ENCODE assay signal across 12 cellular contexts in genomic region chr15:36356978-36357582, GRCh38.
DNase-seq lines count a peak whose midpoint lies in the region; ATAC-seq, FAIRE-seq and TF ChIP-seq lines count a peak whose summit lies in the region.
"Had no signal": no experiment of that assay in that cellular context is flagged by ENCODE, and none has a peak within 500 bp of the region (broad histone marks: within the 10 kb centered on the region; RNA-seq: fewer than 3 reads in every experiment).

No MANE protein-coding gene starts in this region.

- CTCF ChIA-PET in HepG2 (lab: Yijun Ruan, JAX; ENCODE audit: low intra/inter-chr PET ratio, low total read pairs) = no interaction called here

- peak overlapping the region; percentile 81 for H3K27ac ChIP-seq in fibroblast of lung (ENCODE audit: insufficient read depth, low read length)
- no peak overlapping the region for H3K27ac ChIP-seq in HepG2 (ENCODE audit: extremely low read length, insufficient read depth, low read length)
- H3K27ac ChIP-seq: SK-N-MC had no signal

- peak overlapping the region; percentile 54 for H2AFZ ChIP-seq in fibroblast of lung (ENCODE audit: low read length)
- H2AFZ ChIP-seq in HepG2 (ENCODE audit: low read length) = no peak overlapping the region

- no peak overlapping the region for H3K27ac Mint-ChIP-seq in stimulated activated effector memory CD8-positive, alpha-beta T cell treated with anti-CD3 and anti-CD28 coated beads, Interleukin-12 subunit alpha, Interleukin-12 subunit beta, amount 100 ng/mL, for 72 hours

- no peaks in the 10 kb centered on the region for H4K20me1 ChIP-seq in fibroblast of lung (ENCODE audit: control insufficient read depth, extremely low read depth, insufficient read depth, low read length)
- H4K20me1 ChIP-seq in HepG2 (ENCODE audit: insufficient read depth, low read length) = no peaks in the 10 kb centered on the region

- H3K9ac ChIP-seq in fibroblast of lung (ENCODE audit: insufficient read depth, low read length) (no peak overlapping the region), HepG2 (ENCODE audit: insufficient read depth, low read depth, low read length) (no peak overlapping the region)

- no peak for FAIRE-seq in HepG2 (lab: Jason Lieb, UNC)
- FAIRE-seq: H1 had no signal

- H3K79me2 ChIP-seq in fibroblast of lung (ENCODE audit: control insufficient read depth, insufficient read depth, low read length) = no peaks in the 10 kb centered on the region
- no peaks in the 10 kb centered on the region for H3K79me2 ChIP-seq in HepG2 (ENCODE audit: insufficient read depth, low read length)

- H3K36me3 Mint-ChIP-seq in stimulated activated effector memory CD8-positive, alpha-beta T cell treated with anti-CD3 and anti-CD28 coated beads, Interleukin-12 subunit alpha, Interleukin-12 subunit beta, amount 100 ng/mL, for 72 hours = no peaks in the 10 kb centered on the region

- in situ Hi-C loops in HepG2 (cut with HindIII; ENCODE audit: extremely low pct_ligation_motif_present, low pct_unique_long_range_greater_than_20kb) = no loop called here

- TF ChIP-seq EP300 in HepG2 (IDR thresholded peaks at IDR 0.05; ENCODE audit: low read depth in 2 of 2, low read length in 2 of 2) = no peak
- TF ChIP-seq EP300 in HepG2 (CRISPR knock-in tag; IDR thresholded peaks at IDR 0.05; ENCODE audit: borderline replicate concordance) = no peak

- peaks cover 4% of the 10 kb centered on the region for H3K9me3 Mint-ChIP-seq in stimulated activated effector memory CD8-positive, alpha-beta T cell treated with anti-CD3 and anti-CD28 coated beads, Interleukin-12 subunit alpha, Interleukin-12 subunit beta, amount 100 ng/mL, for 72 hours

- H3K4me3 ChIP-seq in fibroblast of lung (replicated peaks in 1 of 4; ENCODE audit: control extremely low read depth in 1 of 4, insufficient read depth in 1 of 4, low read depth in 3 of 4, low read length in 4 of 4) = peak overlapping the region in 1 of 4 experiments; percentile 13
- no peak overlapping the region for H3K4me3 ChIP-seq in HepG2 (replicated peaks in 1 of 3; ENCODE audit: insufficient read depth in 1 of 3, low read depth in 2 of 3, low read length in 3 of 3)
- H3K4me3 ChIP-seq: SK-N-MC had no signal

- no peak overlapping the region for H3K4me3 Mint-ChIP-seq in stimulated activated effector memory CD8-positive, alpha-beta T cell treated with anti-CD3 and anti-CD28 coated beads, Interleukin-12 subunit alpha, Interleukin-12 subunit beta, amount 100 ng/mL, for 72 hours

- DNase-seq in Daoy (ENCODE audit: low read depth) (peak; percentile 77), NCI-H69 (lab: John Stamatoyannopoulos, UW) (peak; percentile 92), fibroblast of lung (ENCODE audit: low read depth in 2 of 2) (peak; percentile 90 to 98), sciatic nerve (ENCODE audit: low spot score) (no peak), activated gamma-delta T cell treated with Interleukin-2 at 50 U/mL for 16 hours (no peak), HepG2 (ENCODE audit: low spot score) (no peak)
- DNase-seq in stimulated activated effector memory CD8-positive, alpha-beta T cell treated with anti-CD3 and anti-CD28 coated beads, Interleukin-12 subunit alpha, Interleukin-12 subunit beta, amount 100 ng/mL, for 72 hours (ENCODE audit: low spot score in 2 of 2) = no peak
- DNase-seq in activated CD8-positive, alpha-beta memory T cell treated with anti-CD3 and anti-CD28 coated beads, Interleukin-2, amount 50 U/mL, for 48 hours = no peak
- DNase-seq: hippocampal formation, NCI-H1694 treated with DMSO at 0.1 percent for 48 hours had no signal

- 20% methylated on average over 8 of the region's 8 CpGs for WGBS in HepG2 (ENCODE audit: low lambda C conversion rate)

- no peak for TF ChIP-seq RAD21 in HepG2 (CRISPR knock-in tag; IDR thresholded peaks at IDR 0.05)

- TF ChIP-seq CTCF in fibroblast of lung (conservative IDR thresholded peaks at IDR 0.05 in 1 of 2, IDR thresholded peaks at IDR 0.05 in 1 of 2; ENCODE audit: low read depth in 1 of 2, low read length in 2 of 2) (no peak), HepG2 (CRISPR knock-in tag; IDR thresholded peaks at IDR 0.05) (no peak)

- no peaks in the 10 kb centered on the region for H3K9me3 ChIP-seq in fibroblast of lung (ENCODE audit: control insufficient read depth, insufficient read depth, low read depth, low read length)
- no peaks in the 10 kb centered on the region for H3K9me3 ChIP-seq in HepG2 (ENCODE audit: low read length)

- no peak for TF ChIP-seq POLR2A in HepG2 (IDR thresholded peaks at IDR 0.05; ENCODE audit: insufficient read depth in 1 of 2, low read depth in 2 of 2, low read length in 2 of 2)

- H3K4me1 ChIP-seq in fibroblast of lung (ENCODE audit: control insufficient read depth, extremely low read depth, insufficient read depth, low read length) (peaks cover 22% of the 10 kb centered on the region), HepG2 (ENCODE audit: insufficient read depth, low read length) (no peaks in the 10 kb centered on the region)

- H3K4me2 ChIP-seq in fibroblast of lung (ENCODE audit: extremely low read depth, insufficient read depth, low read length) = peak overlapping the region; percentile 77
- no peak overlapping the region for H3K4me2 ChIP-seq in HepG2 (ENCODE audit: low read depth, low read length)

- no peaks in the 10 kb centered on the region for H3K4me1 Mint-ChIP-seq in stimulated activated effector memory CD8-positive, alpha-beta T cell treated with anti-CD3 and anti-CD28 coated beads, Interleukin-12 subunit alpha, Interleukin-12 subunit beta, amount 100 ng/mL, for 72 hours

- POLR2A ChIA-PET in HepG2 (lab: Yijun Ruan, JAX) = no interaction called here

- H3K27me3 ChIP-seq in fibroblast of lung (ENCODE audit: control insufficient read depth, insufficient read depth, low read length) (no peaks in the 10 kb centered on the region), HepG2 (ENCODE audit: control insufficient read depth in 1 of 2, insufficient read depth in 2 of 2, low read length in 2 of 2) (no peaks in the 10 kb centered on the region)

- H3K36me3 ChIP-seq in fibroblast of lung (ENCODE audit: control insufficient read depth, insufficient read depth, low read length) (no peaks in the 10 kb centered on the region), HepG2 (replicated peaks in 1 of 2; ENCODE audit: control insufficient read depth in 1 of 2, insufficient read depth in 2 of 2, low read length in 2 of 2) (no peaks in the 10 kb centered on the region)

- peak; percentile 81 for ATAC-seq in sciatic nerve
- ATAC-seq in stimulated activated effector memory CD8-positive, alpha-beta T cell treated with anti-CD3 and anti-CD28 coated beads, Interleukin-12 subunit alpha, Interleukin-12 subunit beta, amount 100 ng/mL, for 72 hours = no peak
- no peak for ATAC-seq in HepG2

- intact Hi-C loops in sciatic nerve (cut with DNase I) (no loop called here), HepG2 (cut with micrococcal nuclease; ENCODE audit: unreplicated experiment) (no loop called here)

- no TSS peak for BruUV-seq in HepG2 (replicated peaks; lab: Mats Ljungman, UMichigan)

TF ChIP-seq in HepG2, 621 proteins besides CTCF, POLR2A, EP300 and RAD21 (continues in another document):
- TF ChIP-seq NFKBIZ (CRISPR knock-in tag; IDR thresholded peaks at IDR 0.05) (no peak), ZNF709 (CRISPR knock-in tag; IDR thresholded peaks at IDR 0.05) (no peak), HNF1A (IDR thresholded peaks at IDR 0.05; ENCODE audit: low read depth) (no peak), HNF1A (CRISPR knock-in tag; IDR thresholded peaks at IDR 0.05; ENCODE audit: borderline replicate concordance) (no peak), THAP7 (CRISPR knock-in tag; IDR thresholded peaks at IDR 0.05) (no peak)

Comparison
In these comparisons a context has a peak if more than half of its experiments do, and no peak if none do; other contexts are left out.
1. DNase-seq: peak in Daoy (single experiment), NCI-H69 (single experiment) and fibroblast of lung (2 of 2); none in sciatic nerve (single experiment), stimulated activated effector memory CD8-positive, alpha-beta T cell treated with anti-CD3 and anti-CD28 coated beads, Interleukin-12 subunit alpha, Interleukin-12 subunit beta, amount 100 ng/mL, for 72 hours (0 of 2), activated CD8-positive, alpha-beta memory T cell treated with anti-CD3 and anti-CD28 coated beads, Interleukin-2, amount 50 U/mL, for 48 hours (single experiment), activated gamma-delta T cell treated with Interleukin-2 at 50 U/mL for 16 hours (single experiment) and HepG2 (single experiment).